ENCODE assay signal across 9 cellular contexts in genomic region chr14:32998433-32998832, GRCh38. TPM values are rescaled to one million over a fixed set of nuclear protein-coding genes. Genes with fewer than 3 reads are reported as not detected.
DNase-seq lines count a peak whose midpoint lies in the region; ATAC-seq and TF ChIP-seq lines count a peak whose summit lies in the region.
"Had no signal": no experiment of that assay in that cellular context is flagged by ENCODE, and none has a peak within 500 bp of the region (broad histone marks: within the 10 kb centered on the region; RNA-seq: fewer than 3 reads in every experiment).

No MANE protein-coding gene starts in this region.

- H2AFZ ChIP-seq in SK-N-SH (ENCODE audit: low read depth): no peak overlapping the region

- intact Hi-C loops in esophagus squamous epithelium (cut with DNase I): no loop called here

- POLR2A ChIA-PET in SK-N-SH (lab: Yijun Ruan, JAX) (no interaction called here), RWPE1 (lab: Yijun Ruan, JAX; ENCODE audit: low non-redundant PET) (no interaction called here)

- H3K36me3 ChIP-seq in SK-N-SH (replicated peaks in 1 of 2; ENCODE audit: control insufficient read depth in 1 of 2, insufficient read depth in 2 of 2, low read length in 1 of 2): peaks cover 0 to 5% of the 10 kb centered on the region in 2 experiments
- H3K36me3 ChIP-seq in tibial nerve: no peaks in the 10 kb centered on the region
- no peaks in the 10 kb centered on the region for H3K36me3 ChIP-seq in esophagus squamous epithelium
- H3K36me3 ChIP-seq: BLaER1 had no signal

- ATAC-seq in SK-N-SH treated with all-trans-retinoic acid at 6 μM for 48 hours (no peak), HG03354 (IDR thresholded peaks at IDR 0.05; ENCODE audit: poor library complexity, severe bottlenecking, unreplicated experiment) (no peak)

- H3K4me3 ChIP-seq in SK-N-SH (ENCODE audit: low read depth in 2 of 2, low read length in 1 of 2): no peak overlapping the region
- no peak overlapping the region for H3K4me3 ChIP-seq in foreskin fibroblast (ENCODE audit: low read depth in 1 of 2, low read length in 2 of 2)
- no peak overlapping the region for H3K4me3 ChIP-seq in tibial nerve
- no peak overlapping the region for H3K4me3 ChIP-seq in esophagus squamous epithelium
- H3K4me3 ChIP-seq: BLaER1 had no signal

- no peaks in the 10 kb centered on the region for H3K79me2 ChIP-seq in SK-N-SH (ENCODE audit: insufficient read depth)

- CTCF ChIA-PET in SK-N-SH (lab: Yijun Ruan, JAX) (no interaction called here), RWPE1 (lab: Yijun Ruan, JAX) (interaction anchor here (0.5 kb wide), 1 partner anchor 148 kb away, joined by 4 read pairs; no protein-coding TSS in a partner anchor)

- H3K9me3 ChIP-seq in SK-N-SH (no peaks in the 10 kb centered on the region), tibial nerve (no peaks in the 10 kb centered on the region), esophagus squamous epithelium (peaks cover 0 to 3% (median 0%) of the 10 kb centered on the region in 3 donors)

- peaks cover 2% of the 10 kb centered on the region for H3F3A ChIP-seq in SK-N-SH (replicated peaks; ENCODE audit: insufficient read depth)

- H3K27me3 ChIP-seq in SK-N-SH (ENCODE audit: insufficient read depth): no peaks in the 10 kb centered on the region
- H3K27me3 ChIP-seq in tibial nerve: no peaks in the 10 kb centered on the region
- H3K27me3 ChIP-seq in esophagus squamous epithelium: no peaks in the 10 kb centered on the region
- H3K27me3 ChIP-seq: BLaER1 had no signal

- TF ChIP-seq POLR2A in tibial nerve (IDR thresholded peaks at IDR 0.05) (no peak), esophagus squamous epithelium (IDR thresholded peaks at IDR 0.05) (no peak)

- no peak for DNase-seq in SK-N-SH
- peak; percentile 6 for DNase-seq in RWPE1 (ENCODE audit: low spot score)
- peak; percentile 5 to 59 for DNase-seq in foreskin fibroblast
- no peak for DNase-seq in tibial nerve (ENCODE audit: low spot score in 2 of 2)
- no peak for DNase-seq in esophagus squamous epithelium (lab: John Stamatoyannopoulos, UW)
- no peak for DNase-seq in T-helper 9 cell

- TF ChIP-seq CTCF in SK-N-SH (IDR thresholded peaks at IDR 0.05) (peak; percentile 57), RWPE1 (conservative IDR thresholded peaks at IDR 0.05; ENCODE audit: low read depth) (no peak), foreskin fibroblast (IDR thresholded peaks at IDR 0.05; ENCODE audit: low read depth, low read length) (peak; percentile 62), tibial nerve (IDR thresholded peaks at IDR 0.05) (peak in 3 of 5 experiments; percentile 24 to 37 (median 33)), esophagus squamous epithelium (IDR thresholded peaks at IDR 0.05) (peak in 2 of 6 experiments; percentile 30 to 48)

- H3K4me2 ChIP-seq in SK-N-SH: no peak overlapping the region
- H3K4me2 ChIP-seq: BLaER1 had no signal

- TF ChIP-seq EP300 in SK-N-SH (IDR thresholded peaks at IDR 0.05; ENCODE audit: borderline replicate concordance in 1 of 2, low read depth in 1 of 2, low read length in 1 of 2) (no peak), tibial nerve (IDR thresholded peaks at IDR 0.05) (no peak)

- H3K9me2 ChIP-seq in SK-N-SH: no peaks in the 10 kb centered on the region

- H3K4me1 ChIP-seq in SK-N-SH (ENCODE audit: control insufficient read depth in 1 of 2, insufficient read depth in 2 of 2, low read depth in 1 of 2, low read length in 1 of 2) (no peaks in the 10 kb centered on the region; a peak in 1 of 4 replicates), tibial nerve (peaks cover 0 to 3% (median 0%) of the 10 kb centered on the region in 4 donors), esophagus squamous epithelium (no peaks in the 10 kb centered on the region)
- H3K4me1 ChIP-seq: BLaER1 had no signal

- no peaks in the 10 kb centered on the region for H4K20me1 ChIP-seq in SK-N-SH (ENCODE audit: insufficient read depth)
- H4K20me1 ChIP-seq: BLaER1 had no signal

- H3K9ac ChIP-seq in SK-N-SH: no peak overlapping the region
- H3K9ac ChIP-seq: BLaER1 had no signal

- TF ChIP-seq RAD21 in SK-N-SH (IDR thresholded peaks at IDR 0.05; ENCODE audit: low read length): peak; percentile 35; the same call in 1 of the 2 replicates

- no peak overlapping the region for H3K27ac ChIP-seq in SK-N-SH (ENCODE audit: low read depth in 2 of 2, low read length in 1 of 2)
- H3K27ac ChIP-seq in RWPE1: no peak overlapping the region
- H3K27ac ChIP-seq in tibial nerve: no peak overlapping the region
- no peak overlapping the region for H3K27ac ChIP-seq in esophagus squamous epithelium
- H3K27ac ChIP-seq: BLaER1 had no signal

TF ChIP-seq in SK-N-SH, 30 proteins besides CTCF, POLR2A, EP300 and RAD21:
- TF ChIP-seq SMC3 (IDR thresholded peaks at IDR 0.05; ENCODE audit: low read depth, low read length) (peak; percentile 30; the same call in 1 of the 2 replicates), TEAD4 (IDR thresholded peaks at IDR 0.05; ENCODE audit: borderline replicate concordance, insufficient read depth) (no peak)

TF ChIP-seq in SK-N-SH treated with all-trans-retinoic acid at 6 μM for 48 hours, 23 proteins besides CTCF, POLR2A, EP300 and RAD21:
- TF ChIP-seq ZNF565 (CRISPR knock-in tag; conservative IDR thresholded peaks at IDR 0.05; ENCODE audit: low read depth) (no peak), PPARA (CRISPR knock-in tag; IDR thresholded peaks at IDR 0.05; ENCODE audit: borderline replicate concordance) (no peak), POU6F1 (CRISPR knock-in tag; IDR thresholded peaks at IDR 0.05; ENCODE audit: borderline replicate concordance, low read depth) (no peak), ZFP30 (CRISPR knock-in tag; IDR thresholded peaks at IDR 0.05) (no peak), TOX (CRISPR knock-in tag; IDR thresholded peaks at IDR 0.05; ENCODE audit: borderline replicate concordance) (no peak), ZFP3 (CRISPR knock-in tag; IDR thresholded peaks at IDR 0.05) (no peak), ISL1 (CRISPR knock-in tag; IDR thresholded peaks at IDR 0.05) (no peak), GLIS3 (CRISPR knock-in tag; IDR thresholded peaks at IDR 0.05) (no peak), CSRNP3 (CRISPR knock-in tag; IDR thresholded peaks at IDR 0.05) (no peak), SNAI2 (CRISPR knock-in tag; IDR thresholded peaks at IDR 0.05) (no peak), TCF4 (CRISPR knock-in tag; IDR thresholded peaks at IDR 0.05; ENCODE audit: borderline replicate concordance) (no peak), CSDC2 (CRISPR knock-in tag; IDR thresholded peaks at IDR 0.05) (no peak), ZNF8 (CRISPR knock-in tag; IDR thresholded peaks at IDR 0.05) (no peak), ARNTL (CRISPR knock-in tag; IDR thresholded peaks at IDR 0.05; ENCODE audit: borderline replicate concordance, low read depth) (no peak), CREB5 (CRISPR knock-in tag; IDR thresholded peaks at IDR 0.05; ENCODE audit: low read depth) (no peak), RARB (CRISPR knock-in tag; IDR thresholded peaks at IDR 0.05) (no peak)

RNA-seq across cellular contexts. Expression of gene NPAS3, which starts 59.8 kb away (rescaled TPM):
- 4.3 and 4.5 TPM in 2 replicates for polyA plus RNA-seq in SK-N-SH (2012; rRNA removed)
- polyA plus RNA-seq in SK-N-SH (2012; cell fraction: cytosol; rRNA removed): 4.2 and 4.6 TPM in 2 replicates
- polyA plus RNA-seq in SK-N-SH (2012; cell fraction: nucleus; rRNA removed): 7.1 and 7.3 TPM in 2 replicates
- total RNA-seq in tibial nerve (10 to 100 TPM in 1 of 4 donors, 1 to 10 TPM in 3; 1.5 to 12.3 (median 3.4) TPM), esophagus squamous epithelium (1 to 10 TPM in 1 of 4 donors, under 1 TPM in 2, not detected in 1; 0.13 to 1.1 (median 0.47) TPM)

Comparison
In these comparisons a context has a peak if more than half of its experiments do, and no peak if none do; other contexts are left out.
1. DNase-seq: peak in RWPE1 (single experiment) and foreskin fibroblast (2 of 2); none in SK-N-SH (single experiment), tibial nerve (0 of 2), esophagus squamous epithelium (single experiment) and T-helper 9 cell (single experiment).